32 cellular contexts compared by ENCODE assay signal in genomic region chrX:31870267-31870666, GRCh38.
"Had no signal": no experiment of that assay in that cellular context is flagged by ENCODE, and none has a peak within 500 bp of the region (broad histone marks: within the 10 kb centered on the region; RNA-seq: fewer than 3 reads in every experiment).

No MANE protein-coding gene starts in this region.

- H3K27me3 ChIP-seq: brain microvascular endothelial cell had no signal

- H3K27ac ChIP-seq: brain microvascular endothelial cell, coronary artery, dorsolateral prefrontal cortex, WERI-Rb-1 had no signal

- H3K4me3 Mint-ChIP-seq: activated B cell treated with CpG ODN at 0.5 μM for 24 hours; activated CD8-positive, alpha-beta T cell treated with anti-CD3 and anti-CD28 coated beads for 36 hours; activated naive CD8-positive, alpha-beta T cell; activated T-cell treated with anti-CD3 and anti-CD28 coated beads, Interleukin-2, amount 50 U/mL, for 4 hours; activated T-helper 17 cell treated with anti-CD3 and anti-CD28 coated beads, Interleukin-2, amount 50 U/mL, for 72 hours; central memory CD8-positive, alpha-beta T cell; dendritic cell treated with granulocyte-macrophage colony-stimulating factor and Interleukin-4, amounts not matched to agents 40 ng/mL and 50 ng/mL, for 4 days; endodermal cell; T-helper 1 cell treated with Interleukin-12 subunit alpha and Interleukin-12 subunit beta and Interleukin-4 antibody, amounts not matched to agents 30 μg/mL and 1 μg/mL, for 36 hours; T-helper 2 cell treated with Interferon-gamma antibody and Interleukin-4, amounts not matched to agents 5 μg/mL and 100 μg/mL, for 36 hours had no signal

- H3K4me3 ChIP-seq: coronary artery, dorsolateral prefrontal cortex had no signal

- H3K9me3 Mint-ChIP-seq: activated B cell treated with CpG ODN at 0.5 μM for 24 hours; activated T-helper 17 cell treated with anti-CD3 and anti-CD28 coated beads, Interleukin-2, amount 50 U/mL, for 72 hours; T-helper 1 cell treated with Interleukin-12 subunit alpha and Interleukin-12 subunit beta and Interleukin-4 antibody, amounts not matched to agents 30 μg/mL and 1 μg/mL, for 36 hours; T-helper 2 cell treated with Interferon-gamma antibody and Interleukin-4, amounts not matched to agents 5 μg/mL and 100 μg/mL, for 36 hours had no signal

- H3K27me3 Mint-ChIP-seq: activated B cell treated with CpG ODN at 0.5 μM for 24 hours; activated CD8-positive, alpha-beta T cell treated with anti-CD3 and anti-CD28 coated beads for 36 hours; activated naive CD8-positive, alpha-beta T cell; activated T-helper 17 cell treated with anti-CD3 and anti-CD28 coated beads, Interleukin-2, amount 50 U/mL, for 72 hours; central memory CD8-positive, alpha-beta T cell; dendritic cell treated with granulocyte-macrophage colony-stimulating factor and Interleukin-4, amounts not matched to agents 40 ng/mL and 50 ng/mL, for 4 days had no signal

- FAIRE-seq: bronchial epithelial cell, frontal cortex had no signal

- ATAC-seq: activated CD4-positive, CD25-positive, alpha-beta regulatory T cell treated with anti-CD3 and anti-CD28 coated beads, Interleukin-2, amount 50 U/mL, for 24 hours; activated CD8-positive, alpha-beta T cell treated with anti-CD3 and anti-CD28 coated beads for 36 hours; activated T-cell treated with anti-CD3 and anti-CD28 coated beads, Interleukin-2, amount 50 U/mL, for 4 hours; activated T-helper 17 cell treated with anti-CD3 and anti-CD28 coated beads, Interleukin-2, amount 50 U/mL, for 72 hours; esophagus mucosa had no signal

- H3K4me1 Mint-ChIP-seq: activated B cell treated with CpG ODN at 0.5 μM for 24 hours; activated T-helper 17 cell treated with anti-CD3 and anti-CD28 coated beads, Interleukin-2, amount 50 U/mL, for 72 hours; central memory CD8-positive, alpha-beta T cell had no signal

- DNase-seq: activated B cell treated with CpG ODN at 0.5 μM for 24 hours; activated CD4-positive, alpha-beta T cell treated with anti-CD3 and anti-CD28 coated beads for 48 hours; activated CD4-positive, alpha-beta T cell treated with anti-CD3 and anti-CD28 coated beads, Interleukin-2, amount 50 U/mL, for 1 hour; activated CD4-positive, alpha-beta T cell treated with anti-CD3 and anti-CD28 coated beads, Interleukin-2, amount 50 U/mL, for 48 hours; activated CD8-positive, alpha-beta memory T cell treated with anti-CD3 and anti-CD28 coated beads for 24 hours; activated CD8-positive, alpha-beta T cell treated with anti-CD3 and anti-CD28 coated beads for 36 hours; activated effector memory CD4-positive, alpha-beta T cell treated with Interleukin-2 at 50 U/mL for 16 hours; activated gamma-delta T cell treated with Interleukin-2 at 50 U/mL for 16 hours; activated naive CD4-positive, alpha-beta T cell treated with anti-CD3 and anti-CD28 coated beads, Interleukin-2, amount 50 U/mL, for 16 hours; activated naive CD4-positive, alpha-beta T cell treated with Interleukin-2 at 50 U/mL for 16 hours; activated T-cell treated with anti-CD3 and anti-CD28 coated beads, Interleukin-2, amount 50 U/mL, for 4 hours; amniotic stem cell; anterior cingulate cortex; brain microvascular endothelial cell; dorsolateral prefrontal cortex; effector memory CD4-positive, alpha-beta T cell; endodermal cell; foreskin fibroblast; head of caudate nucleus; T1000; WERI-Rb-1 had no signal

- H3K36me3 Mint-ChIP-seq: activated naive CD8-positive, alpha-beta T cell had no signal

- H3K36me3 ChIP-seq: brain microvascular endothelial cell, WERI-Rb-1 had no signal

- H3K27ac Mint-ChIP-seq: activated B cell treated with CpG ODN at 0.5 μM for 24 hours; activated CD8-positive, alpha-beta T cell treated with anti-CD3 and anti-CD28 coated beads for 36 hours; activated naive CD8-positive, alpha-beta T cell; activated T-helper 17 cell treated with anti-CD3 and anti-CD28 coated beads, Interleukin-2, amount 50 U/mL, for 72 hours; dendritic cell treated with granulocyte-macrophage colony-stimulating factor and Interleukin-4, amounts not matched to agents 40 ng/mL and 50 ng/mL, for 4 days; endodermal cell; T-helper 1 cell treated with Interleukin-12 subunit alpha and Interleukin-12 subunit beta and Interleukin-4 antibody, amounts not matched to agents 30 μg/mL and 1 μg/mL, for 36 hours; T-helper 2 cell treated with Interferon-gamma antibody and Interleukin-4, amounts not matched to agents 5 μg/mL and 100 μg/mL, for 36 hours had no signal
